Comparison of ENCODE assay signal across 29 cellular contexts in genomic region chr20:3068075-3068474, GRCh38. TPM values are rescaled to one million over a fixed set of nuclear protein-coding genes. Genes with fewer than 3 reads are reported as not detected.
A peak's percentile ranks its signal among the peaks of the same experiment; 100 is the strongest.
DNase-seq lines count a peak whose midpoint lies in the region; ATAC-seq and TF ChIP-seq lines count a peak whose summit lies in the region.
"Had no signal": no experiment of that assay in that cellular context is flagged by ENCODE, and none has a peak within 500 bp of the region (broad histone marks: within the 10 kb centered on the region; RNA-seq: fewer than 3 reads in every experiment).

No MANE protein-coding gene starts in this region.

- intact Hi-C loops in heart right ventricle (cut with DNase I): no loop called here
- intact Hi-C loops in activated CD8-positive, alpha-beta T cell treated with anti-CD3 and anti-CD28 coated beads for 36 hours (cut with micrococcal nuclease): no loop called here

- H3K4me3 ChIP-seq in BLaER1 (no peak overlapping the region), heart right ventricle (no peak overlapping the region)
- H3K4me3 ChIP-seq in CD8-positive, alpha-beta memory T cell (ENCODE audit: low read length): no peak overlapping the region
- H3K4me3 ChIP-seq: adrenal gland, SK-N-MC, skin epidermis, upper lobe of right lung had no signal

- H3K4me3 Mint-ChIP-seq in CD8-positive, alpha-beta memory T cell: no peak overlapping the region
- H3K4me3 Mint-ChIP-seq in activated CD8-positive, alpha-beta T cell treated with anti-CD3 and anti-CD28 coated beads for 36 hours: no peak overlapping the region
- H3K4me3 Mint-ChIP-seq: activated T-cell treated with anti-CD3 and anti-CD28 coated beads, Interleukin-2, amount 50 U/mL, for 24 hours; brain; T-helper 1 cell treated with Interleukin-12 subunit alpha and Interleukin-12 subunit beta and Interleukin-4 antibody, amounts not matched to agents 30 μg/mL and 1 μg/mL, for 36 hours had no signal

- 69 to 75% methylated on average over 8 of the region's 8 CpGs for WGBS in heart right ventricle, 2 donors

- peak overlapping the region; percentile 51 for H3K4me2 ChIP-seq in BLaER1

- 0 out of 2 replicates have a peak overlapping the region, but pooled peaks have one; percentile 35 for H3K9ac ChIP-seq in BLaER1

- POLR2A ChIA-PET in CD8-positive, alpha-beta memory T cell (lab: Charles Lee): no interaction called here
- POLR2A ChIA-PET in activated CD8-positive, alpha-beta T cell treated with anti-CD3 and anti-CD28 coated beads for 36 hours (lab: Charles Lee): no interaction called here

- peaks cover 27% of the 10 kb centered on the region for H3K27me3 ChIP-seq in BLaER1
- peaks cover 0 to 29% (median 21%) of the 10 kb centered on the region in 7 donors for H3K27me3 ChIP-seq in heart right ventricle
- no peaks in the 10 kb centered on the region for H3K27me3 ChIP-seq in CD8-positive, alpha-beta memory T cell (ENCODE audit: insufficient read depth, low read length, poor library complexity, severe bottlenecking)
- H3K27me3 ChIP-seq: adrenal gland had no signal

- peaks cover 18% of the 10 kb centered on the region for H3K4me1 ChIP-seq in BLaER1
- H3K4me1 ChIP-seq in heart right ventricle: peaks cover 0 to 18% (median 10%) of the 10 kb centered on the region in 9 donors
- H3K4me1 ChIP-seq in CD8-positive, alpha-beta memory T cell (ENCODE audit: insufficient read depth, low read length): peaks cover 6% of the 10 kb centered on the region

- no peaks in the 10 kb centered on the region for H3K27me3 Mint-ChIP-seq in CD8-positive, alpha-beta memory T cell
- H3K27me3 Mint-ChIP-seq in activated CD8-positive, alpha-beta T cell treated with anti-CD3 and anti-CD28 coated beads for 36 hours: no peaks in the 10 kb centered on the region
- H3K27me3 Mint-ChIP-seq: activated T-cell treated with anti-CD3 and anti-CD28 coated beads, Interleukin-2, amount 50 U/mL, for 24 hours had no signal

- no peaks in the 10 kb centered on the region for H3K9me3 ChIP-seq in BLaER1
- H3K9me3 ChIP-seq in heart right ventricle: no peaks in the 10 kb centered on the region
- H3K9me3 ChIP-seq in CD8-positive, alpha-beta memory T cell (ENCODE audit: low read length): no peaks in the 10 kb centered on the region
- H3K9me3 ChIP-seq: adrenal gland, Caco-2, upper lobe of right lung had no signal

- no peaks in the 10 kb centered on the region for H4K20me1 ChIP-seq in BLaER1

- CTCF ChIA-PET in CD8-positive, alpha-beta memory T cell (lab: Charles Lee): no interaction called here
- CTCF ChIA-PET in activated CD8-positive, alpha-beta T cell treated with anti-CD3 and anti-CD28 coated beads for 36 hours (lab: Charles Lee): interaction anchor here (2.0 kb wide), 1 partner anchor 141 kb away, joined by 4 read pairs; the partner anchor contains the start of gene ITPA

- no peak for TF ChIP-seq CTCF in heart right ventricle (IDR thresholded peaks at IDR 0.05)
- TF ChIP-seq CTCF in activated CD8-positive, alpha-beta T cell treated with anti-CD3 and anti-CD28 coated beads for 36 hours (IDR thresholded peaks at IDR 0.05): no peak

- no peaks in the 10 kb centered on the region for H3K9me3 Mint-ChIP-seq in CD8-positive, alpha-beta memory T cell
- no peaks in the 10 kb centered on the region for H3K9me3 Mint-ChIP-seq in activated CD8-positive, alpha-beta T cell treated with anti-CD3 and anti-CD28 coated beads for 36 hours
- H3K9me3 Mint-ChIP-seq: activated T-cell treated with anti-CD3 and anti-CD28 coated beads, Interleukin-2, amount 50 U/mL, for 24 hours; T-helper 1 cell treated with Interleukin-12 subunit alpha and Interleukin-12 subunit beta and Interleukin-4 antibody, amounts not matched to agents 30 μg/mL and 1 μg/mL, for 36 hours had no signal

- H3K27ac ChIP-seq in BLaER1 (0 out of 2 replicates have a peak overlapping the region, but pooled peaks have one; percentile 9), heart right ventricle (no peak overlapping the region)
- H3K27ac ChIP-seq in CD8-positive, alpha-beta memory T cell (ENCODE audit: low read depth, low read length): no peak overlapping the region
- H3K27ac ChIP-seq: RWPE1, SK-N-MC, upper lobe of right lung had no signal

- H3K36me3 ChIP-seq in BLaER1 (no peaks in the 10 kb centered on the region), heart right ventricle (no peaks in the 10 kb centered on the region)
- H3K36me3 ChIP-seq in CD8-positive, alpha-beta memory T cell (ENCODE audit: insufficient read depth, low read length): no peaks in the 10 kb centered on the region
- H3K36me3 ChIP-seq: adrenal gland, upper lobe of right lung had no signal

- peak; percentile 45 for ATAC-seq in GM18867 (IDR thresholded peaks at IDR 0.05; ENCODE audit: unreplicated experiment)
- ATAC-seq in HG03571 (IDR thresholded peaks at IDR 0.05; ENCODE audit: unreplicated experiment): peak; percentile 47
- ATAC-seq in heart right ventricle: no peak
- no peak for ATAC-seq in activated CD8-positive, alpha-beta T cell treated with anti-CD3 and anti-CD28 coated beads for 36 hours
- ATAC-seq: upper lobe of right lung had no signal

- peak; percentile 35 for DNase-seq in medulla oblongata (ENCODE audit: extremely low spot score)
- DNase-seq in heart right ventricle: no peak
- DNase-seq in NCI-H226: no peak
- no peak for DNase-seq in CD8-positive, alpha-beta memory T cell
- DNase-seq in activated CD8-positive, alpha-beta T cell treated with anti-CD3 and anti-CD28 coated beads for 36 hours: no peak
- DNase-seq: activated CD8-positive, alpha-beta memory T cell treated with anti-CD3 and anti-CD28 coated beads for 24 hours; activated naive CD4-positive, alpha-beta T cell; activated T-cell treated with anti-CD3 and anti-CD28 coated beads, Interleukin-2, amount 50 U/mL, for 24 hours; Caco-2; DMS79; head of caudate nucleus; mesenchymal stem cell; NCI-H146; NCI-H2171; NCI-H526 treated with DMSO at 0.1 percent for 48 hours; stimulated activated CD4-positive, alpha-beta T cell treated with anti-CD3 and anti-CD28 coated beads, Interleukin-1b, Interleukin-23, amount 100 ng/mL, for 48 hours; upper lobe of right lung had no signal

- peaks cover 0 to 4% (median 0%) of the 10 kb centered on the region in 3 donors for H3K36me3 Mint-ChIP-seq in CD8-positive, alpha-beta memory T cell
- no peaks in the 10 kb centered on the region for H3K36me3 Mint-ChIP-seq in activated CD8-positive, alpha-beta T cell treated with anti-CD3 and anti-CD28 coated beads for 36 hours (ENCODE audit: low read depth)
- H3K36me3 Mint-ChIP-seq: brain had no signal

- peak overlapping the region in 1 of 8 donors; percentile 66 for H3K27ac Mint-ChIP-seq in CD8-positive, alpha-beta memory T cell
- no peak overlapping the region for H3K27ac Mint-ChIP-seq in activated CD8-positive, alpha-beta T cell treated with anti-CD3 and anti-CD28 coated beads for 36 hours
- H3K27ac Mint-ChIP-seq: activated T-cell treated with anti-CD3 and anti-CD28 coated beads, Interleukin-2, amount 50 U/mL, for 24 hours; T-helper 1 cell treated with Interleukin-12 subunit alpha and Interleukin-12 subunit beta and Interleukin-4 antibody, amounts not matched to agents 30 μg/mL and 1 μg/mL, for 36 hours had no signal

- H3K4me1 Mint-ChIP-seq in CD8-positive, alpha-beta memory T cell: peaks cover 11 to 20% (median 11%) of the 10 kb centered on the region in 3 donors
- peaks cover 16% of the 10 kb centered on the region for H3K4me1 Mint-ChIP-seq in activated CD8-positive, alpha-beta T cell treated with anti-CD3 and anti-CD28 coated beads for 36 hours (ENCODE audit: low read depth)
- H3K4me1 Mint-ChIP-seq: brain had no signal

RNA-seq across cellular contexts. Expression of gene OXT, which starts 3.3 kb away (rescaled TPM):
- 1 to 10 TPM in 1 of 10 donors, under 1 TPM in 2, not detected in 7; 0.56 to 1.3 (median 0.59) TPM for total RNA-seq in heart right ventricle
- under 1 TPM in 1 of 2 donors, not detected in 1; 0.35 TPM for polyA plus RNA-seq in heart right ventricle
- total RNA-seq in CD8-positive, alpha-beta memory T cell: under 1 TPM in 1 of 2 experiments, not detected in 1; 0.79 TPM
- 1.4 TPM for polyA plus RNA-seq in CD8-positive, alpha-beta memory T cell
- not detected for total RNA-seq in activated CD8-positive, alpha-beta T cell treated with anti-CD3 and anti-CD28 coated beads for 36 hours
- total RNA-seq: cerebellum, H4, upper lobe of right lung had no signal

RNA-seq across cellular contexts. Expression of gene AVP, which starts 16.4 kb away (rescaled TPM):
- not detected for total RNA-seq in heart right ventricle
- polyA plus RNA-seq in heart right ventricle: not detected
- not detected for total RNA-seq in CD8-positive, alpha-beta memory T cell
- polyA plus RNA-seq in CD8-positive, alpha-beta memory T cell: not detected
- total RNA-seq in activated CD8-positive, alpha-beta T cell treated with anti-CD3 and anti-CD28 coated beads for 36 hours: not detected
- total RNA-seq: Caco-2, cerebellum, H4, upper lobe of right lung had no signal

RNA-seq across cellular contexts. Expression of gene MRPS26, which starts 22.2 kb away (rescaled TPM):
- total RNA-seq in heart right ventricle: 10 to 100 TPM; 39.1 to 60.8 (median 51.5) TPM
- 100 to 1,000 TPM; 115 to 119 TPM for polyA plus RNA-seq in heart right ventricle
- 10 to 100 TPM; 89.8 to 90.8 TPM for total RNA-seq in CD8-positive, alpha-beta memory T cell
- 61.9 TPM for polyA plus RNA-seq in CD8-positive, alpha-beta memory T cell
- 10 to 100 TPM; 63.6 to 70.0 TPM for total RNA-seq in activated CD8-positive, alpha-beta T cell treated with anti-CD3 and anti-CD28 coated beads for 36 hours

RNA-seq across cellular contexts. Expression of gene GNRH2, which starts 24.7 kb away (rescaled TPM):
- under 1 TPM in 1 of 10 donors, not detected in 9; 0.47 TPM for total RNA-seq in heart right ventricle
- polyA plus RNA-seq in heart right ventricle: not detected
- under 1 TPM; 0.42 to 0.90 TPM for total RNA-seq in CD8-positive, alpha-beta memory T cell
- polyA plus RNA-seq in CD8-positive, alpha-beta memory T cell: not detected
- under 1 TPM; 0.36 to 0.85 TPM for total RNA-seq in activated CD8-positive, alpha-beta T cell treated with anti-CD3 and anti-CD28 coated beads for 36 hours
- total RNA-seq: Caco-2, cerebellum, H4, subcutaneous adipose tissue, upper lobe of right lung had no signal

Comparison
In these comparisons a context has a peak if more than half of its experiments do, and no peak if none do; other contexts are left out.
1. ATAC-seq: peak in GM18867 (single experiment) and HG03571 (single experiment); none in heart right ventricle (0 of 8) and activated CD8-positive, alpha-beta T cell treated with anti-CD3 and anti-CD28 coated beads for 36 hours (single experiment).